In the genomic region with DNA sequence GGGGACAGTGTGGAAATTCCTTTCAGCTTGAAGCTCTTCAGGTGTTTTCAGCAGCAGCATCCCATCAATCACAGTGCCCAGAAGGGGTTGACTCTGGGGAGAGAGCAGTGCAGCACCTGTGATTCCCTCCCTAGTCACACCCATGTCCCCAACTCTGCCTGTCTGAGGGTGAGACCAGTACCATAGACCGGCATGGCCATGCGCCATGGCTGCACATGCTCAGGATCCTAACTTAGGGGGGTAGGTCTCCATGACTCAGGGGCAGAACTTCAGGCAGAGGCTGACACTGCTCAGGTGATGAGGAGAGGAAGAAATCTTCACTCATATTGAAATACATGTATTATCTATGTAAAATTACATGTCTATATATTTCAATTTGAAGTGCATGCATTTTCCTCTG, we compare ENCODE assay signal across 28 cellular contexts. TPM values are rescaled to one million over a fixed set of nuclear protein-coding genes. Genes with fewer than 3 reads are reported as not detected.
DNase-seq lines count a peak whose midpoint lies in the region; ATAC-seq, FAIRE-seq and TF ChIP-seq lines count a peak whose summit lies in the region.
"Had no signal": no experiment of that assay in that cellular context is flagged by ENCODE, and none has a peak within 500 bp of the region (broad histone marks: within the 10 kb centered on the region; RNA-seq: fewer than 3 reads in every experiment).

No MANE protein-coding gene starts in this region.

- H3K27me3 Mint-ChIP-seq in activated CD8-positive, alpha-beta memory T cell treated with anti-CD3 and anti-CD28 coated beads, Interleukin-2, amount 10 ng/mL, durations not matched to agents 7 days and 5 days: peaks cover 6% of the 10 kb centered on the region

- H3K27ac Mint-ChIP-seq in activated CD8-positive, alpha-beta memory T cell treated with anti-CD3 and anti-CD28 coated beads, Interleukin-2, amount 10 ng/mL, durations not matched to agents 7 days and 5 days: no peak overlapping the region
- H3K27ac Mint-ChIP-seq: B cell; CD4-positive, alpha-beta T cell; CD8-positive, alpha-beta memory T cell had no signal

- peak; percentile 26 for DNase-seq in activated CD8-positive, alpha-beta memory T cell treated with anti-CD3 and anti-CD28 coated beads, Interleukin-2, amount 10 ng/mL, durations not matched to agents 7 days and 5 days
- DNase-seq in activated CD8-positive, alpha-beta memory T cell treated with anti-CD3 and anti-CD28 coated beads, Interleukin-2, amount 50 U/mL, for 4 hours: no peak
- DNase-seq in kidney (peak; percentile 12), mesenteric fat pad (ENCODE audit: low spot score) (peak; percentile 53), sciatic nerve (ENCODE audit: low spot score) (no peak), mucosa of descending colon (no peak)
- DNase-seq: AML-193; CD4-positive, alpha-beta T cell; CD8-positive, alpha-beta memory T cell; COR-L47; DMS 273 treated with DMSO at 0.1 percent for 48 hours; DMS153; DMS53; DMS79; DND-41; EL; GDM1 had no signal

- no peak overlapping the region for H3K4me3 ChIP-seq in kidney (ENCODE audit: low read length in 2 of 2)
- H3K4me3 ChIP-seq in mucosa of descending colon: no peak overlapping the region
- H3K4me3 ChIP-seq: A549; BLaER1 treated with 17β-estradiol and CSF1 and Interleukin-3, amounts not matched to agents 10 nM and 100 nM; GM12878 had no signal

- H3K27ac ChIP-seq in kidney (ENCODE audit: low read depth in 2 of 2, low read length in 2 of 2): no peak overlapping the region
- H3K27ac ChIP-seq: 22Rv1; A549; BLaER1 treated with 17β-estradiol and CSF1 and Interleukin-3, amounts not matched to agents 10 nM and 100 nM; C4-2B had no signal

- H3K9ac ChIP-seq in kidney (ENCODE audit: low read length in 2 of 2): no peak overlapping the region
- H3K9ac ChIP-seq: BLaER1 treated with 17β-estradiol and CSF1 and Interleukin-3, amounts not matched to agents 10 nM and 100 nM had no signal

- no peaks in the 10 kb centered on the region for H3K4me1 Mint-ChIP-seq in activated CD8-positive, alpha-beta memory T cell treated with anti-CD3 and anti-CD28 coated beads, Interleukin-2, amount 10 ng/mL, durations not matched to agents 7 days and 5 days
- H3K4me1 Mint-ChIP-seq: B cell; CD8-positive, alpha-beta memory T cell had no signal

- no peaks in the 10 kb centered on the region for H3K9me3 Mint-ChIP-seq in activated CD8-positive, alpha-beta memory T cell treated with anti-CD3 and anti-CD28 coated beads, Interleukin-2, amount 10 ng/mL, durations not matched to agents 7 days and 5 days (ENCODE audit: low read depth)
- H3K9me3 Mint-ChIP-seq: CD4-positive, alpha-beta T cell had no signal

- no peak for TF ChIP-seq CTCF in kidney (IDR thresholded peaks at IDR 0.05; ENCODE audit: borderline replicate concordance, extremely low read depth, insufficient read depth)
- no peak for TF ChIP-seq CTCF in mucosa of descending colon (IDR thresholded peaks at IDR 0.05)

- no peak for ATAC-seq in activated CD8-positive, alpha-beta memory T cell treated with anti-CD3 and anti-CD28 coated beads, Interleukin-2, amount 10 ng/mL, durations not matched to agents 7 days and 5 days
- ATAC-seq in sciatic nerve: peak; percentile 28
- ATAC-seq in GM21526 (IDR thresholded peaks at IDR 0.05; ENCODE audit: low FRiP score, unreplicated experiment): no peak
- no peak for ATAC-seq in mucosa of descending colon
- ATAC-seq: A549, GM12878 had no signal

- intact Hi-C loops in kidney (cut with DNase I): no loop called here
- intact Hi-C loops in sciatic nerve (cut with DNase I): no loop called here
- intact Hi-C loops in mucosa of descending colon (cut with DNase I, micrococcal nuclease): no loop called here

- no peaks in the 10 kb centered on the region for H3K36me3 Mint-ChIP-seq in activated CD8-positive, alpha-beta memory T cell treated with anti-CD3 and anti-CD28 coated beads, Interleukin-2, amount 10 ng/mL, durations not matched to agents 7 days and 5 days
- H3K36me3 Mint-ChIP-seq: CD8-positive, alpha-beta memory T cell had no signal

- FAIRE-seq in kidney (lab: Jason Lieb, UNC): no peak
- FAIRE-seq: GM12892, GM18507 had no signal

- CTCF ChIA-PET in activated CD8-positive, alpha-beta memory T cell treated with anti-CD3 and anti-CD28 coated beads, Interleukin-2, amount 10 ng/mL, durations not matched to agents 7 days and 5 days (lab: Charles Lee): no interaction called here

- H3K4me3 Mint-ChIP-seq in activated CD8-positive, alpha-beta memory T cell treated with anti-CD3 and anti-CD28 coated beads, Interleukin-2, amount 10 ng/mL, durations not matched to agents 7 days and 5 days: no peak overlapping the region
- H3K4me3 Mint-ChIP-seq: B cell; CD4-positive, alpha-beta T cell; CD8-positive, alpha-beta memory T cell had no signal

- H3K36me3 ChIP-seq in kidney (ENCODE audit: control insufficient read depth in 1 of 2, insufficient read depth in 2 of 2, low read length in 2 of 2) (no peaks in the 10 kb centered on the region), mucosa of descending colon (ENCODE audit: low read depth) (no peaks in the 10 kb centered on the region)
- H3K36me3 ChIP-seq: BLaER1 treated with 17β-estradiol and CSF1 and Interleukin-3, amounts not matched to agents 10 nM and 100 nM had no signal

- no peaks in the 10 kb centered on the region for H3K4me1 ChIP-seq in kidney (ENCODE audit: control insufficient read depth in 1 of 2, insufficient read depth in 1 of 2, low read depth in 1 of 2, low read length in 2 of 2)
- no peaks in the 10 kb centered on the region for H3K4me1 ChIP-seq in mucosa of descending colon (ENCODE audit: low read depth)
- H3K4me1 ChIP-seq: A549; BLaER1 treated with 17β-estradiol and CSF1 and Interleukin-3, amounts not matched to agents 10 nM and 100 nM had no signal

- no peaks in the 10 kb centered on the region for H3K9me3 ChIP-seq in kidney (ENCODE audit: control insufficient read depth in 1 of 2, low read length in 2 of 2)
- H3K9me3 ChIP-seq in mucosa of descending colon: no peaks in the 10 kb centered on the region
- H3K9me3 ChIP-seq: A549; BLaER1 treated with 17β-estradiol and CSF1 and Interleukin-3, amounts not matched to agents 10 nM and 100 nM had no signal

RNA-seq across cellular contexts. Expression of gene CES1, which starts 19.9 kb away (rescaled TPM):
- 1 to 10 TPM in 1 of 2 experiments, under 1 TPM in 1; 0.49 to 2.2 TPM for total RNA-seq in activated CD8-positive, alpha-beta memory T cell treated with anti-CD3 and anti-CD28 coated beads, Interleukin-2, amount 10 ng/mL, durations not matched to agents 7 days and 5 days
- total RNA-seq in kidney (11.9 TPM), mesenteric fat pad (401 TPM), sciatic nerve (45.2 TPM), mucosa of descending colon (10 to 100 TPM in 2 of 3 donors, 1 to 10 TPM in 1; 9.8 to 81.2 (median 11.6) TPM)
- 5.9 TPM for polyA plus RNA-seq in kidney (ENCODE audit: insufficient read depth, low read depth, low replicate concordance)
- total RNA-seq: A172, G401 had no signal

Comparison
In these comparisons a context has a peak if more than half of its experiments do, and no peak if none do; other contexts are left out.
1. DNase-seq: peak in activated CD8-positive, alpha-beta memory T cell treated with anti-CD3 and anti-CD28 coated beads, Interleukin-2, amount 10 ng/mL, durations not matched to agents 7 days and 5 days (single experiment), kidney (single experiment) and mesenteric fat pad (single experiment); none in activated CD8-positive, alpha-beta memory T cell treated with anti-CD3 and anti-CD28 coated beads, Interleukin-2, amount 50 U/mL, for 4 hours (single experiment), sciatic nerve (single experiment) and mucosa of descending colon (0 of 3).